ENCODE assay signal across 13 cellular contexts in genomic region chr7:144238530-144239082, GRCh38. TPM values are rescaled to one million over a fixed set of nuclear protein-coding genes. Genes with fewer than 3 reads are reported as not detected.
"Had no signal": no experiment of that assay in that cellular context is flagged by ENCODE, and none has a peak within 500 bp of the region (broad histone marks: within the 10 kb centered on the region; RNA-seq: fewer than 3 reads in every experiment).

No MANE protein-coding gene starts in this region.

RNA-seq across cellular contexts. Expression of gene OR2A42, which starts 0.8 kb away (rescaled TPM):
- total RNA-seq: left colon, left lung, liver, lower lobe of right lung, mammary epithelial cell, natural killer cell, progenitor cell of endocrine pancreas, right lobe of liver, testis, transverse colon had no signal
- polyA plus RNA-seq: liver, mammary epithelial cell, smooth muscle cell, stomach had no signal

RNA-seq across cellular contexts. Expression of gene OR2A7, which starts 26.0 kb away (rescaled TPM):
- total RNA-seq: skeletal muscle tissue had no signal

RNA-seq across cellular contexts. Expression of gene CTAGE8, which starts 30.5 kb away (rescaled TPM):
- total RNA-seq: skeletal muscle tissue had no signal

RNA-seq across cellular contexts. Expression of gene CTAGE4, which starts 55.3 kb away (rescaled TPM):
- total RNA-seq: skeletal muscle tissue had no signal
